ENCODE assay signal across 17 cellular contexts in the genomic region with DNA sequence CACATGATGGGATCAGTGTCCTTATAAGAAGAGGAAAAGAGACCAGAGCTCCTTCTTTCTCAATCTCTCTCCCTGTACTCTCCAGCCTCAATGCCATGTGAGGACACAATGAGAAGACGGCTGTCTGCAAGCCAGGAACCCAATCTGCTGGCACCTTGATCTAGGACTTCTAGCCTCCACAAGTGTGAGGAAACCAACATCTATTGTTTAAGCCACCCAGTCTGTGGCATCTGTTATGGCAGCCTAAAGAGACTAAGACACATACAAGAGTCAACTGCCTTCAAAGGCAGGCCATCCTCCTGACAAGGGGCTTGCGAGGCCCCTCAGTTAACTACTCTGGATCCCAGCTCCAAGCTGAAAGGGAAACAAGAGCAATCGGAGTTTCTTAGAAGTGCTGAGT.
DNase-seq lines count a peak whose midpoint lies in the region; ATAC-seq lines count a peak whose summit lies in the region.
"Had no signal": no experiment of that assay in that cellular context is flagged by ENCODE, and none has a peak within 500 bp of the region (broad histone marks: within the 10 kb centered on the region; RNA-seq: fewer than 3 reads in every experiment).

No MANE protein-coding gene starts in this region.

- CTCF ChIA-PET in naive thymus-derived CD4-positive, alpha-beta T cell (lab: Charles Lee), result no interaction called here

- H3K27ac Mint-ChIP-seq in activated naive CD4-positive, alpha-beta T cell treated with anti-CD3 and anti-CD28 coated beads, Interleukin-2, amount 50 U/mL, for 24 hours, result peak overlapping the region; percentile 95
- peak overlapping the region; percentile 79 for H3K27ac Mint-ChIP-seq in activated naive CD8-positive, alpha-beta T cell treated with anti-CD3 and anti-CD28 coated beads for 36 hours
- H3K27ac Mint-ChIP-seq in naive thymus-derived CD4-positive, alpha-beta T cell, result peak overlapping the region; percentile 11 to 97 (median 82)

- H3K27me3 Mint-ChIP-seq in activated naive CD4-positive, alpha-beta T cell treated with anti-CD3 and anti-CD28 coated beads, Interleukin-2, amount 50 U/mL, for 24 hours, result no peaks in the 10 kb centered on the region
- no peaks in the 10 kb centered on the region for H3K27me3 Mint-ChIP-seq in activated naive CD8-positive, alpha-beta T cell treated with anti-CD3 and anti-CD28 coated beads for 36 hours
- no peaks in the 10 kb centered on the region for H3K27me3 Mint-ChIP-seq in naive thymus-derived CD4-positive, alpha-beta T cell

- H3K4me1 ChIP-seq in naive thymus-derived CD4-positive, alpha-beta T cell (ENCODE audit: control insufficient read depth in 2 of 2, insufficient read depth in 2 of 2, low read length in 2 of 2), result peaks cover 26 to 55% of the 10 kb centered on the region in 2 donors

- POLR2A ChIA-PET in naive thymus-derived CD4-positive, alpha-beta T cell (lab: Charles Lee), result interaction anchor here (0.8 to 2.4 kb wide), 6 partner anchors 20 to 288 kb away, joined by 3 to 7 read pairs (median 4); no protein-coding TSS in a partner anchor

- peaks cover 0 to 39% (median 7%) of the 10 kb centered on the region in 3 experiments for H3K36me3 ChIP-seq in naive thymus-derived CD4-positive, alpha-beta T cell (ENCODE audit: control insufficient read depth in 2 of 3, insufficient read depth in 3 of 3, low read length in 3 of 3)

- in situ Hi-C loops in G401 (cut with HindIII; ENCODE audit: low sequenced_read_pairs), result no loop called here

- H3K4me1 Mint-ChIP-seq in activated naive CD4-positive, alpha-beta T cell treated with anti-CD3 and anti-CD28 coated beads, Interleukin-2, amount 50 U/mL, for 24 hours, result peaks cover 98% of the 10 kb centered on the region
- peaks cover 80% of the 10 kb centered on the region for H3K4me1 Mint-ChIP-seq in activated naive CD8-positive, alpha-beta T cell treated with anti-CD3 and anti-CD28 coated beads for 36 hours
- H3K4me1 Mint-ChIP-seq in naive thymus-derived CD4-positive, alpha-beta T cell, result peaks cover 59 to 100% (median 89%) of the 10 kb centered on the region in 7 donors

- H3K27me3 ChIP-seq in naive thymus-derived CD4-positive, alpha-beta T cell (ENCODE audit: control insufficient read depth in 2 of 2, insufficient read depth in 2 of 2, low read length in 2 of 2), result no peaks in the 10 kb centered on the region
- H3K27me3 ChIP-seq: upper lobe of left lung had no signal

- H3K36me3 Mint-ChIP-seq in activated naive CD4-positive, alpha-beta T cell treated with anti-CD3 and anti-CD28 coated beads, Interleukin-2, amount 50 U/mL, for 24 hours, result peaks cover 31% of the 10 kb centered on the region
- peaks cover 67% of the 10 kb centered on the region for H3K36me3 Mint-ChIP-seq in activated naive CD8-positive, alpha-beta T cell treated with anti-CD3 and anti-CD28 coated beads for 36 hours
- peaks cover 7 to 56% (median 30%) of the 10 kb centered on the region in 5 donors for H3K36me3 Mint-ChIP-seq in naive thymus-derived CD4-positive, alpha-beta T cell

- DNase-seq in activated naive CD4-positive, alpha-beta T cell treated with anti-CD3 and anti-CD28 coated beads, Interleukin-2, amount 50 U/mL, for 16 hours, result no peak
- no peak for DNase-seq in activated naive CD8-positive, alpha-beta T cell treated with anti-CD3 and anti-CD28 coated beads for 36 hours
- no peak for DNase-seq in naive thymus-derived CD4-positive, alpha-beta T cell
- DNase-seq in ureter (ENCODE audit: low spot score) (peak; percentile 26), NCI-H1694 treated with DMSO at 0.1 percent for 48 hours (lab: John Stamatoyannopoulos, UW) (no peak), G401 (ENCODE audit: low spot score) (no peak), NCI-H82 (lab: John Stamatoyannopoulos, UW) (no peak)
- DNase-seq: activated effector memory CD4-positive, alpha-beta T cell treated with anti-CD3 and anti-CD28 coated beads, Interleukin-2, amount 50 U/mL, for 16 hours; KG1; mammary epithelial cell; NCI-H2081; NCI-H510A; SW 1271; upper lobe of left lung had no signal

- no peaks in the 10 kb centered on the region for H3K9me3 Mint-ChIP-seq in activated naive CD4-positive, alpha-beta T cell treated with anti-CD3 and anti-CD28 coated beads, Interleukin-2, amount 50 U/mL, for 24 hours
- no peaks in the 10 kb centered on the region for H3K9me3 Mint-ChIP-seq in activated naive CD8-positive, alpha-beta T cell treated with anti-CD3 and anti-CD28 coated beads for 36 hours
- peaks cover 0 to 1% (median 0%) of the 10 kb centered on the region in 11 donors for H3K9me3 Mint-ChIP-seq in naive thymus-derived CD4-positive, alpha-beta T cell
- H3K9me3 Mint-ChIP-seq: neural crest cell had no signal

- no peak for ATAC-seq in naive thymus-derived CD4-positive, alpha-beta T cell

- peak overlapping the region; percentile 37 for H3K27ac ChIP-seq in naive thymus-derived CD4-positive, alpha-beta T cell (ENCODE audit: low read depth, low read length)
- H3K27ac ChIP-seq: RWPE1 had no signal

- no peaks in the 10 kb centered on the region for H3K9me3 ChIP-seq in naive thymus-derived CD4-positive, alpha-beta T cell (ENCODE audit: control insufficient read depth in 2 of 3, low read length in 3 of 3)
- H3K9me3 ChIP-seq: upper lobe of left lung had no signal

- no peak overlapping the region for H3K4me3 ChIP-seq in naive thymus-derived CD4-positive, alpha-beta T cell (ENCODE audit: low read length)
- H3K4me3 ChIP-seq: upper lobe of left lung had no signal

- H3K4me3 Mint-ChIP-seq in activated naive CD4-positive, alpha-beta T cell treated with anti-CD3 and anti-CD28 coated beads, Interleukin-2, amount 50 U/mL, for 24 hours, result no peak overlapping the region
- H3K4me3 Mint-ChIP-seq in activated naive CD8-positive, alpha-beta T cell treated with anti-CD3 and anti-CD28 coated beads for 36 hours, result no peak overlapping the region
- peak overlapping the region in 1 of 10 donors; percentile 39 for H3K4me3 Mint-ChIP-seq in naive thymus-derived CD4-positive, alpha-beta T cell
- H3K4me3 Mint-ChIP-seq: neural crest cell had no signal

- intact Hi-C loops in naive thymus-derived CD4-positive, alpha-beta T cell (cut with micrococcal nuclease), result no loop called here
